ENCODE assay signal across 1 cellular context in the genomic region with DNA sequence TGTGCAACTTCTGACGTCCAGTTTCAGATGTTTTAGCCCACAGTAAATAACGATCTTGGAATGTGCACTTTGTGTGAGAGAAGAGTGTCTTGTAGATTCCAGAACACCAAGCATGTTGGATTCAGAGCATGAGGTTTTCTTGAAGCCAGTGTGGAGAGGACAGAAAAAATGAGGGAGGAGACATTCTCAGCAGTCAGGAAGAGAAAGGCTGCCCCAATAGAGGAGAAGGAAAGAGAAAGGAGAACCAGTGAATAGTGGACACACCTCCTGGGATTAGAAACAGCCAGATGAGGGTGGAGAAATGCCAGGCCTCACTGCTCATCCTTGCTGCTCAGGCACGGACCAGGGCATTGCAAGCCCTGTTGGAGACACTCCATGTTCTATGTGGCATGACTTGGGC.
TF ChIP-seq lines count a peak whose summit lies in the region.

No MANE protein-coding gene starts in this region.

TF ChIP-seq in IMR-90, 13 proteins besides CTCF, POLR2A, EP300 and RAD21 (continued from another document):
- TF ChIP-seq, protein P1, sequence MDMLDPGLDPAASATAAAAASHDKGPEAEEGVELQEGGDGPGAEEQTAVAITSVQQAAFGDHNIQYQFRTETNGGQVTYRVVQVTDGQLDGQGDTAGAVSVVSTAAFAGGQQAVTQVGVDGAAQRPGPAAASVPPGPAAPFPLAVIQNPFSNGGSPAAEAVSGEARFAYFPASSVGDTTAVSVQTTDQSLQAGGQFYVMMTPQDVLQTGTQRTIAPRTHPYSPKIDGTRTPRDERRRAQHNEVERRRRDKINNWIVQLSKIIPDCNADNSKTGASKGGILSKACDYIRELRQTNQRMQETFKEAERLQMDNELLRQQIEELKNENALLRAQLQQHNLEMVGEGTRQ (IDR thresholded peaks at IDR 0.05; ENCODE audit: low read depth, low read length), result no peak
- TF ChIP-seq MAFK (IDR thresholded peaks at IDR 0.05; ENCODE audit: low read depth, low read length), result no peak
TF ChIP-seq in IMR-90: peak in this region for 0.
